In the genomic region with DNA sequence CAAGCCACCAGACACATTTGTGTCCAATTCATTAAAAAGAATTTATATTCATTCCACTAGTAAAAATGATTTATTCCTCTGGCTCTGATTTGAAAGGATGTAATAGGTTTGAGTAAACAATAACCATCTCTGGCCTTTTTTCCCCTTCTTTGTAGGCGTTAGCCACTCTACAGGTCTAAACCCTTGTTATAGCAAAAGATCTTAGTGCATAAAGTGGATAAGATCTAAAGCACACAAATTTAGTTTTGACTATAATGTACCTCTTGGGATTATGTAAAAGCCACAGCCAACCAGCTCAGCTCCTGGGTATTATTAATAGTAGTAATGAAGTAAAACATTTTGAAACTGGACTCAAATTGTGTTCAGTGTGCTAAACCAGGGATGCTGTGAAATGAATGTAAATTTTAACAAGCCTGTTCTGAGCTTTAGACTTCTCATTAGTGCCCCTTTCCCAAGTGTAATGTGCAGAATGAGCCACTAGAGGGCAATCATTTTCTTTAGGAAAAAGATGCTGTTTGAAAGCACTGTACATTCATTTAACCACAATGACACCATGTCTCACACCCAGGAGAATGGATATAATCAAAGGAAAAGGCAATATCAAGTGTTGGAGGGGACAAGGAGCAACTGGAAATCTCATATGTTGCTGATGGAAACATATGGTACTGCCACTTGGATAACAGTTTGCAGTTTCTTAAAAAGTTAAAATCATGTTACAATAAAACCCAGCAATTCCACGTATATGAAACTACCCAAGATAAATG, we compare ENCODE assay signal across 8 cellular contexts.
DNase-seq lines count a peak whose midpoint lies in the region; ATAC-seq and TF ChIP-seq lines count a peak whose summit lies in the region.

No MANE protein-coding gene starts in this region.

- H3K4me1 ChIP-seq in neutrophil (ENCODE audit: control insufficient read depth in 1 of 2, insufficient read depth in 1 of 2, low read depth in 1 of 2, low read length in 1 of 2) = no peaks in the 10 kb centered on the region

- TF ChIP-seq CTCF in fibroblast of villous mesenchyme (IDR thresholded peaks at IDR 0.05; ENCODE audit: insufficient read depth, low read depth, low read length) (peak; percentile 85), neutrophil (IDR thresholded peaks at IDR 0.05) (peak; percentile 95)

- H3K4me3 ChIP-seq in fibroblast of villous mesenchyme (ENCODE audit: low read depth, low read length) = no peak overlapping the region
- H3K4me3 ChIP-seq in neutrophil (ENCODE audit: low read depth in 1 of 2, low read length in 1 of 2) = no peak overlapping the region

- peak; percentile 60 for ATAC-seq in GM19023 (IDR thresholded peaks at IDR 0.05; ENCODE audit: unreplicated experiment)
- peak; percentile 55 for ATAC-seq in HG03469 (IDR thresholded peaks at IDR 0.05; ENCODE audit: unreplicated experiment)
- no peak for ATAC-seq in HG03521 (IDR thresholded peaks at IDR 0.05; ENCODE audit: unreplicated experiment)

- no peak overlapping the region for H3K27ac ChIP-seq in neutrophil

- H3K27me3 ChIP-seq in neutrophil = no peaks in the 10 kb centered on the region

- H3K9me3 ChIP-seq in neutrophil = no peaks in the 10 kb centered on the region

- DNase-seq in CMK (ENCODE audit: low read depth) = peak; percentile 32
- peak; percentile 3 for DNase-seq in NCI-H774 (lab: John Stamatoyannopoulos, UW)
- DNase-seq in activated CD8-positive, alpha-beta memory T cell treated with anti-CD3 and anti-CD28 coated beads, Interleukin-2, amount 50 U/mL, for 24 hours (ENCODE audit: extremely low read depth) = peak; percentile 4
- peak; percentile 82 for DNase-seq in fibroblast of villous mesenchyme (ENCODE audit: low read depth)

- H3K36me3 ChIP-seq in neutrophil = no peaks in the 10 kb centered on the region

Comparison
In these comparisons a context has a peak if more than half of its experiments do, and no peak if none do; other contexts are left out.
1. DNase-seq: peak in every context shown above with its lines; median percentile 82 in fibroblast of villous mesenchyme; 32 in CMK; 4 in activated CD8-positive, alpha-beta memory T cell treated with anti-CD3 and anti-CD28 coated beads, Interleukin-2, amount 50 U/mL, for 24 hours; 3 in NCI-H774.